Comparison of ENCODE assay signal across 8 cellular contexts in genomic region chr22:50185384-50186087, GRCh38. TPM values are rescaled to one million over a fixed set of nuclear protein-coding genes. Genes with fewer than 3 reads are reported as not detected.
A peak's percentile ranks its signal among the peaks of the same experiment; 100 is the strongest.
DNase-seq lines count a peak whose midpoint lies in the region; ATAC-seq, FAIRE-seq and TF ChIP-seq lines count a peak whose summit lies in the region.

A gene with protein sequence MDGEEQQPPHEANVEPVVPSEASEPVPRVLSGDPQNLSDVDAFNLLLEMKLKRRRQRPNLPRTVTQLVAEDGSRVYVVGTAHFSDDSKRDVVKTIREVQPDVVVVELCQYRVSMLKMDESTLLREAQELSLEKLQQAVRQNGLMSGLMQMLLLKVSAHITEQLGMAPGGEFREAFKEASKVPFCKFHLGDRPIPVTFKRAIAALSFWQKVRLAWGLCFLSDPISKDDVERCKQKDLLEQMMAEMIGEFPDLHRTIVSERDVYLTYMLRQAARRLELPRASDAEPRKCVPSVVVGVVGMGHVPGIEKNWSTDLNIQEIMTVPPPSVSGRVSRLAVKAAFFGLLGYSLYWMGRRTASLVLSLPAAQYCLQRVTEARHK (plus strand): TSS chr22:50185913. CDS start chr22:50193061, 7,148 bp downstream.

- in situ Hi-C loops in HepG2 (cut with HindIII; ENCODE audit: extremely low pct_ligation_motif_present, low pct_unique_long_range_greater_than_20kb), result no loop called here

- H3K27me3 ChIP-seq in HepG2 (ENCODE audit: control insufficient read depth in 1 of 2, insufficient read depth in 2 of 2, low read length in 2 of 2), result no peaks in the 10 kb centered on the region; a peak in 1 of 5 replicates

- CTCF ChIA-PET in HepG2 (lab: Yijun Ruan, JAX; ENCODE audit: low intra/inter-chr PET ratio, low total read pairs), result no interaction called here

- peak within 1 kb of the TSS; percentile 82 for H3K9ac ChIP-seq in HepG2 (ENCODE audit: insufficient read depth, low read depth, low read length)

- H3K4me3 ChIP-seq in HepG2 (replicated peaks in 1 of 3; ENCODE audit: insufficient read depth in 1 of 3, low read depth in 2 of 3, low read length in 3 of 3), result peak within 1 kb of the TSS; percentile 68 to 88 (median 84)

- no peak for TF ChIP-seq RAD21 in HepG2 (CRISPR knock-in tag; IDR thresholded peaks at IDR 0.05)

- H3K4me1 ChIP-seq in HepG2 (ENCODE audit: insufficient read depth, low read length), result peaks cover 34% of the 10 kb centered on the region

- H4K20me1 ChIP-seq in HepG2 (ENCODE audit: insufficient read depth, low read length), result peaks cover 2% of the 10 kb centered on the region; the same call in 1 of the 2 replicates

- H3K4me2 ChIP-seq in HepG2 (ENCODE audit: low read depth, low read length), result peak within 1 kb of the TSS; percentile 86

- ATAC-seq in HG02970 (IDR thresholded peaks at IDR 0.05; ENCODE audit: low FRiP score, unreplicated experiment) (peak; percentile 33), HepG2 (peak; percentile 63), HG03196 (IDR thresholded peaks at IDR 0.05; ENCODE audit: unreplicated experiment) (no peak)

- no peak for TF ChIP-seq CTCF in HepG2 (CRISPR knock-in tag; IDR thresholded peaks at IDR 0.05)

- H3K79me2 ChIP-seq in HepG2 (ENCODE audit: insufficient read depth, low read length), result peaks cover 16% of the 10 kb centered on the region

- H3K9me3 ChIP-seq in HepG2 (ENCODE audit: low read length), result no peaks in the 10 kb centered on the region

- H2AFZ ChIP-seq in HepG2 (ENCODE audit: low read length), result no peak within 1 kb of the TSS

- no TSS peak for BruUV-seq in HepG2 (replicated peaks; lab: Mats Ljungman, UMichigan)

- peak; percentile 92 for DNase-seq in ELR (ENCODE audit: low read depth)
- peak; percentile 88 for DNase-seq in NCI-H748 (lab: John Stamatoyannopoulos, UW; ENCODE audit: unreplicated experiment)
- DNase-seq in activated CD4-positive, alpha-beta T cell treated with anti-CD3 and anti-CD28 coated beads, Interleukin-2, amount 50 U/mL, for 48 hours, result peak; percentile 85 to 86
- DNase-seq in dermis blood vessel endothelial cell, result peak; percentile 90
- peak; percentile 72 for DNase-seq in HepG2 (ENCODE audit: low spot score)
- DNase-seq in stimulated activated CD4-positive, alpha-beta T cell treated with anti-CD3 and anti-CD28 coated beads, Interleukin-2, amount 100 ng/mL, for 24 hours, result peak; percentile 88 to 90

- peak within 1 kb of the TSS; percentile 40 for H3K27ac ChIP-seq in HepG2 (ENCODE audit: extremely low read length, insufficient read depth, low read length)

- WGBS in HepG2 (ENCODE audit: low lambda C conversion rate), result 75% methylated on average over 7 of the region's 90 CpGs

- TF ChIP-seq EP300 in HepG2 (IDR thresholded peaks at IDR 0.05; ENCODE audit: low read depth in 2 of 2, low read length in 2 of 2), result no peak
- TF ChIP-seq EP300 in HepG2 (CRISPR knock-in tag; IDR thresholded peaks at IDR 0.05; ENCODE audit: borderline replicate concordance), result no peak

- POLR2A ChIA-PET in HepG2 (lab: Yijun Ruan, JAX), result no interaction called here

- intact Hi-C loops in HepG2 (cut with micrococcal nuclease; ENCODE audit: unreplicated experiment), result no loop called here

- 0 out of 5 replicates have a peak, but pooled peaks cover 0 to 3% of the 10 kb centered on the region in 2 experiments for H3K36me3 ChIP-seq in HepG2 (replicated peaks in 1 of 2; ENCODE audit: control insufficient read depth in 1 of 2, insufficient read depth in 2 of 2, low read length in 2 of 2)

- FAIRE-seq in HepG2 (lab: Jason Lieb, UNC), result no peak

- TF ChIP-seq POLR2A in HepG2 (IDR thresholded peaks at IDR 0.05; ENCODE audit: insufficient read depth in 1 of 2, low read depth in 2 of 2, low read length in 2 of 2), result peak in 1 of 2 experiments; percentile 49; a peak in 1 of 4 replicates

TF ChIP-seq in HepG2, 621 proteins besides CTCF, POLR2A, EP300 and RAD21 (continues in another document):
- peak; percentile 95 for TF ChIP-seq THAP11 (CRISPR knock-in tag; IDR thresholded peaks at IDR 0.05)
- TF ChIP-seq YY1 (IDR thresholded peaks at IDR 0.05; ENCODE audit: insufficient read depth, insufficient replicate concordance, low read depth, low read length), result peak; percentile 39
- peak; percentile 57; the same call in 1 of the 2 replicates for TF ChIP-seq ERF (CRISPR knock-in tag; IDR thresholded peaks at IDR 0.05)
- no peak for TF ChIP-seq AHDC1 (CRISPR knock-in tag; IDR thresholded peaks at IDR 0.05; ENCODE audit: borderline replicate concordance)
- TF ChIP-seq FOSL2 (CRISPR knock-in tag; IDR thresholded peaks at IDR 0.05), result 0 out of 2 replicates have a peak, but pooled peaks have one; percentile 12
- TF ChIP-seq FOXA1 (IDR thresholded peaks at IDR 0.05), result no peak
- peak; percentile 12; the same call in 1 of the 2 replicates for TF ChIP-seq FOXA1 (CRISPR knock-in tag; IDR thresholded peaks at IDR 0.05)
- TF ChIP-seq ZMYM3 (CRISPR knock-in tag; IDR thresholded peaks at IDR 0.05), result peak; percentile 89

RNA-seq across cellular contexts. Expression of the gene that starts here (rescaled TPM):
- total RNA-seq in dermis blood vessel endothelial cell, result 25.2 and 39.4 TPM in 2 replicates
- 16.2 and 21.5 TPM in 2 replicates for total RNA-seq in HepG2 (2016; rRNA removed; fragmentation: Illumina TruSeq; extraction: Trizol)
- total RNA-seq in HepG2 (2016; cell fraction: cytosol; rRNA removed; fragmentation: Illumina TruSeq; extraction: Trizol; ENCODE audit: low read depth), result 8.1 and 8.5 TPM in 2 replicates
- 14.1 and 20.1 TPM in 2 replicates for total RNA-seq in HepG2 (2016; cell fraction: insoluble cytoplasmic fraction; rRNA removed; fragmentation: Illumina TruSeq; extraction: Trizol)
- 15.9 and 17.7 TPM in 2 replicates for total RNA-seq in HepG2 (2016; cell fraction: membrane; rRNA removed; fragmentation: Illumina TruSeq; extraction: Trizol)
- 12.3 and 17.7 TPM in 2 replicates for total RNA-seq in HepG2 (2016; cell fraction: nucleus; rRNA removed; fragmentation: Illumina TruSeq; extraction: Trizol)
- 28.9 and 36.8 TPM in 2 replicates for polyA plus RNA-seq in HepG2 (2011; rRNA removed)
- polyA plus RNA-seq in HepG2 (2011; cell fraction: cytosol; rRNA removed), result 15.8 and 28.0 TPM in 2 replicates
- polyA plus RNA-seq in HepG2 (2011; cell fraction: nucleus; rRNA removed), result 241 and 327 TPM in 2 replicates
- polyA plus RNA-seq in HepG2 (2012), result 19.6 and 35.2 TPM in 2 replicates
- 10.4 and 11.2 TPM in 2 replicates for polyA plus RNA-seq in HepG2 (2016; cell fraction: cytosol; fragmentation: Illumina TruSeq; extraction: Trizol; ENCODE audit: low read depth)
- 19.9 and 22.8 TPM in 2 replicates for polyA plus RNA-seq in HepG2 (2016; cell fraction: insoluble cytoplasmic fraction; fragmentation: Illumina TruSeq; extraction: Trizol; ENCODE audit: low read depth)
- polyA plus RNA-seq in HepG2 (2016; cell fraction: membrane; fragmentation: Illumina TruSeq; extraction: Trizol; ENCODE audit: low read depth), result 15.2 and 16.9 TPM in 2 replicates
- polyA plus RNA-seq in HepG2 (2016; cell fraction: nucleus; fragmentation: Illumina TruSeq; extraction: Trizol; ENCODE audit: insufficient read depth, low read depth), result 56.6 and 60.9 TPM in 2 replicates
- 22.4 and 30.1 TPM in 2 replicates for polyA minus RNA-seq in HepG2 (2011; rRNA and poly(A)+ RNA removed; ENCODE audit: low replicate concordance)
- 9.7 and 11.7 TPM in 2 replicates for polyA minus RNA-seq in HepG2 (2011; cell fraction: cytosol; rRNA and poly(A)+ RNA removed)
- 14.4 and 18.2 TPM in 2 replicates for polyA minus RNA-seq in HepG2 (2011; cell fraction: nucleus; rRNA and poly(A)+ RNA removed)
